In genomic region chr2:240024766-240025165, GRCh38 we compare ENCODE assay signal across 8 cellular contexts. TPM values are rescaled to one million over a fixed set of nuclear protein-coding genes. Genes with fewer than 3 reads are reported as not detected.
DNase-seq lines count a peak whose midpoint lies in the region; ATAC-seq, FAIRE-seq and TF ChIP-seq lines count a peak whose summit lies in the region.

No MANE protein-coding gene starts in this region.

- H3K27ac ChIP-seq in pancreas = peak overlapping the region; percentile 93 to 96 (median 94)

- H3K4me3 ChIP-seq in fibroblast of pulmonary artery (replicated peaks; ENCODE audit: low read depth, low read length) (peak overlapping the region; percentile 93), pancreas (peak overlapping the region; percentile 86 to 100 (median 92))

- peaks cover 0 to 9% (median 8%) of the 10 kb centered on the region in 3 donors for H3K36me3 ChIP-seq in pancreas

- peaks cover 8 to 13% (median 10%) of the 10 kb centered on the region in 3 donors for H3K4me1 ChIP-seq in pancreas

- no peaks in the 10 kb centered on the region for H3K27me3 ChIP-seq in pancreas

- peak; percentile 14 for ATAC-seq in GM18868 (IDR thresholded peaks at IDR 0.05; ENCODE audit: unreplicated experiment)
- peak; percentile 28 for ATAC-seq in HG03460 (IDR thresholded peaks at IDR 0.05; ENCODE audit: unreplicated experiment)
- ATAC-seq in pancreas = peak in 2 of 4 donors; percentile 8 to 17

- TF ChIP-seq CTCF in fibroblast of pulmonary artery (IDR thresholded peaks at IDR 0.05; ENCODE audit: low read length, missing control alignments) = no peak
- TF ChIP-seq CTCF in pancreas (IDR thresholded peaks at IDR 0.05) = no peak

- 0% methylated on average over 14 to 22 of the region's 22 CpGs for WGBS in pancreas, 2 donors

- no peaks in the 10 kb centered on the region for H3K9me3 ChIP-seq in pancreas

- intact Hi-C loops in pancreas (cut with DNase I) = no loop called here

- DNase-seq in A172 (ENCODE audit: low spot score) (peak; percentile 4), fibroblast of pulmonary artery (ENCODE audit: low read depth) (no peak), pancreas (peak in 1 of 6 donors; percentile 19), kidney glomerular epithelial cell (lab: John Stamatoyannopoulos, UW) (no peak), NCI-H187 treated with DMSO at 0.1 percent for 48 hours (lab: John Stamatoyannopoulos, UW) (no peak)
- peak; percentile 19 for DNase-seq in activated CD4-positive, alpha-beta T cell treated with anti-CD3 and anti-CD28 coated beads, Interleukin-2, amount 50 U/mL, for 1 hour

- FAIRE-seq in pancreas (lab: Jason Lieb, UNC) = no peak

RNA-seq across cellular contexts. Expression of gene NDUFA10, which starts 0.4 kb away (rescaled TPM):
- 203 and 219 TPM in 2 replicates for total RNA-seq in A172 (2014; rRNA removed; shearing (Covaris generic))
- 10 to 100 TPM; 53.4 to 73.2 (median 67.0) TPM for total RNA-seq in pancreas
- polyA plus RNA-seq in pancreas = 10 to 100 TPM; 39.6 to 78.4 TPM

RNA-seq across cellular contexts. Expression of gene OR6B2, which starts 5.5 kb away (rescaled TPM):
- not detected in 2 replicates for total RNA-seq in A172 (2014; rRNA removed; shearing (Covaris generic))
- not detected for total RNA-seq in pancreas
- polyA plus RNA-seq in pancreas = not detected

RNA-seq across cellular contexts. Expression of gene OR6B3, which starts 28.6 kb away (rescaled TPM):
- not detected in 2 replicates for total RNA-seq in A172 (2014; rRNA removed; shearing (Covaris generic))
- total RNA-seq in pancreas = not detected
- under 1 TPM in 1 of 2 donors, not detected in 1; 0.09 TPM for polyA plus RNA-seq in pancreas

Comparison
In these comparisons a context has a peak if more than half of its experiments do, and no peak if none do; other contexts are left out.
1. DNase-seq: peak in A172 (single experiment) and activated CD4-positive, alpha-beta T cell treated with anti-CD3 and anti-CD28 coated beads, Interleukin-2, amount 50 U/mL, for 1 hour (single experiment); none in fibroblast of pulmonary artery (single experiment), kidney glomerular epithelial cell (single experiment) and NCI-H187 treated with DMSO at 0.1 percent for 48 hours (single experiment).